Comparison of ENCODE assay signal across 2 cellular contexts in the genomic region with DNA sequence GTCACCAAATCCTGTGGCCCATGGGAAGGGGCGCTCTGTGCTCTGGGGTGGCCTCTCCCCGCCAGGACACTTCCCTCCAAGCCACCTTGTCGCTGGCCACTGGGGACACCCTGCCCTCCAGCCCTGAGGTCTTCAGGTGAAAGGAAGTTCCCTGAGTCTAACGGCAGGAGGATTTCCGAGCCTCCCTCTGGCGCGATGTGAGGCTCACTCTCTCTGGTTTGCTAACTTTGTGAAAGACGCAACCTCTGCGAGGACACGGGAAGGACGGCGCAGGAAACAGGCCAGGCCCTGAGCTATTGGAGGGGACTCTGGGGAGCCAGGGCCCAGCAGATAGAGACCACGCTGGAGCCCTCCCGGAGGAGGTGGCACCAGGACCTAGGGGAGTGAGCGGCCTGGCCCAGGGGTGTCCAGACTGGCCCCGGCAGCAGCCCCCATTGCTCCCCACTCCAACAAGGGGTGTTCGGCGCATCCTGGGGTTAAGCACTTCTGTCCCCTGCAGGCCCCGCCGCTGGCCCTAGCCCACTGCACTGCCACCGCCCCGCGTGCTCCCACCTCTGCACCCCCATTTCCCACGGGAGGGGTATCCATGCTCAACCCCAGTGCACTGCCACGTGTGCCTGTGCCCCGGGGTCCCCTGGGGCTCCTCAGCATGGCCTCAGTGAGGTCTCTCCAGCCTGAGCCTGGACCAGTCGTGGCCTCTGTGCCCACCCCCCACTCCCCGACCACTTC.
TF ChIP-seq lines count a peak whose summit lies in the region.

No MANE protein-coding gene starts in this region.

TF ChIP-seq in GM23338, 12 proteins besides CTCF, POLR2A, EP300 and RAD21 (continues in another document):
- TF ChIP-seq, protein P1, sequence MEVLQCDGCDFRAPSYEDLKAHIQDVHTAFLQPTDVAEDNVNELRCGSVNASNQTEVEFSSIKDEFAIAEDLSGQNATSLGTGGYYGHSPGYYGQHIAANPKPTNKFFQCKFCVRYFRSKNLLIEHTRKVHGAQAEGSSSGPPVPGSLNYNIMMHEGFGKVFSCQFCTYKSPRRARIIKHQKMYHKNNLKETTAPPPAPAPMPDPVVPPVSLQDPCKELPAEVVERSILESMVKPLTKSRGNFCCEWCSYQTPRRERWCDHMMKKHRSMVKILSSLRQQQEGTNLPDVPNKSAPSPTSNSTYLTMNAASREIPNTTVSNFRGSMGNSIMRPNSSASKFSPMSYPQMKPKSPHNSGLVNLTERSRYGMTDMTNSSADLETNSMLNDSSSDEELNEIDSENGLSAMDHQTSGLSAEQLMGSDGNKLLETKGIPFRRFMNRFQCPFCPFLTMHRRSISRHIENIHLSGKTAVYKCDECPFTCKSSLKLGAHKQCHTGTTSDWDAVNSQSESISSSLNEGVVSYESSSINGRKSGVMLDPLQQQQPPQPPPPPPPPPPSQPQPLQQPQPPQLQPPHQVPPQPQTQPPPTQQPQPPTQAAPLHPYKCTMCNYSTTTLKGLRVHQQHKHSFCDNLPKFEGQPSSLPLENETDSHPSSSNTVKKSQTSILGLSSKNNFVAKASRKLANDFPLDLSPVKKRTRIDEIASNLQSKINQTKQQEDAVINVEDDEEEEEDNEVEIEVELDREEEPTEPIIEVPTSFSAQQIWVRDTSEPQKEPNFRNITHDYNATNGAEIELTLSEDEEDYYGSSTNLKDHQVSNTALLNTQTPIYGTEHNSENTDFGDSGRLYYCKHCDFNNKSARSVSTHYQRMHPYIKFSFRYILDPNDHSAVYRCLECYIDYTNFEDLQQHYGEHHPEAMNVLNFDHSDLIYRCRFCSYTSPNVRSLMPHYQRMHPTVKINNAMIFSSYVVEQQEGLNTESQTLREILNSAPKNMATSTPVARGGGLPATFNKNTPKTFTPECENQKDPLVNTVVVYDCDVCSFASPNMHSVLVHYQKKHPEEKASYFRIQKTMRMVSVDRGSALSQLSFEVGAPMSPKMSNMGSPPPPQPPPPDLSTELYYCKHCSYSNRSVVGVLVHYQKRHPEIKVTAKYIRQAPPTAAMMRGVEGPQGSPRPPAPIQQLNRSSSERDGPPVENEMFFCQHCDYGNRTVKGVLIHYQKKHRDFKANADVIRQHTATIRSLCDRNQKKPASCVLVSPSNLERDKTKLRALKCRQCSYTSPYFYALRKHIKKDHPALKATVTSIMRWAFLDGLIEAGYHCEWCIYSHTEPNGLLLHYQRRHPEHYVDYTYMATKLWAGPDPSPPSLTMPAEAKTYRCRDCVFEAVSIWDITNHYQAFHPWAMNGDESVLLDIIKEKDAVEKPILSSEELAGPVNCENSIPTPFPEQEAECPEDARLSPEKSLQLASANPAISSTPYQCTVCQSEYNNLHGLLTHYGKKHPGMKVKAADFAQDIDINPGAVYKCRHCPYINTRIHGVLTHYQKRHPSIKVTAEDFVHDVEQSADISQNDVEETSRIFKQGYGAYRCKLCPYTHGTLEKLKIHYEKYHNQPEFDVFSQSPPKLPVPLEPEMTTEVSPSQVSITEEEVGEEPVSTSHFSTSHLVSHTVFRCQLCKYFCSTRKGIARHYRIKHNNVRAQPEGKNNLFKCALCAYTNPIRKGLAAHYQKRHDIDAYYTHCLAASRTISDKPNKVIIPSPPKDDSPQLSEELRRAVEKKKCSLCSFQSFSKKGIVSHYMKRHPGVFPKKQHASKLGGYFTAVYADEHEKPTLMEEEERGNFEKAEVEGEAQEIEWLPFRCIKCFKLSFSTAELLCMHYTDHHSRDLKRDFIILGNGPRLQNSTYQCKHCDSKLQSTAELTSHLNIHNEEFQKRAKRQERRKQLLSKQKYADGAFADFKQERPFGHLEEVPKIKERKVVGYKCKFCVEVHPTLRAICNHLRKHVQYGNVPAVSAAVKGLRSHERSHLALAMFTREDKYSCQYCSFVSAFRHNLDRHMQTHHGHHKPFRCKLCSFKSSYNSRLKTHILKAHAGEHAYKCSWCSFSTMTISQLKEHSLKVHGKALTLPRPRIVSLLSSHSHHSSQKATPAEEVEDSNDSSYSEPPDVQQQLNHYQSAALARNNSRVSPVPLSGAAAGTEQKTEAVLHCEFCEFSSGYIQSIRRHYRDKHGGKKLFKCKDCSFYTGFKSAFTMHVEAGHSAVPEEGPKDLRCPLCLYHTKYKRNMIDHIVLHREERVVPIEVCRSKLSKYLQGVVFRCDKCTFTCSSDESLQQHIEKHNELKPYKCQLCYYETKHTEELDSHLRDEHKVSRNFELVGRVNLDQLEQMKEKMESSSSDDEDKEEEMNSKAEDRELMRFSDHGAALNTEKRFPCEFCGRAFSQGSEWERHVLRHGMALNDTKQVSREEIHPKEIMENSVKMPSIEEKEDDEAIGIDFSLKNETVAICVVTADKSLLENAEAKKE (CRISPR knock-in tag; IDR thresholded peaks at IDR 0.05) = no peak
- no peak for TF ChIP-seq CREB1 (CRISPR knock-in tag; IDR thresholded peaks at IDR 0.05; ENCODE audit: low read depth)
- TF ChIP-seq EZH2phosphoT487 (IDR thresholded peaks at IDR 0.05; ENCODE audit: unreplicated experiment) = no peak
- TF ChIP-seq, protein P2, sequence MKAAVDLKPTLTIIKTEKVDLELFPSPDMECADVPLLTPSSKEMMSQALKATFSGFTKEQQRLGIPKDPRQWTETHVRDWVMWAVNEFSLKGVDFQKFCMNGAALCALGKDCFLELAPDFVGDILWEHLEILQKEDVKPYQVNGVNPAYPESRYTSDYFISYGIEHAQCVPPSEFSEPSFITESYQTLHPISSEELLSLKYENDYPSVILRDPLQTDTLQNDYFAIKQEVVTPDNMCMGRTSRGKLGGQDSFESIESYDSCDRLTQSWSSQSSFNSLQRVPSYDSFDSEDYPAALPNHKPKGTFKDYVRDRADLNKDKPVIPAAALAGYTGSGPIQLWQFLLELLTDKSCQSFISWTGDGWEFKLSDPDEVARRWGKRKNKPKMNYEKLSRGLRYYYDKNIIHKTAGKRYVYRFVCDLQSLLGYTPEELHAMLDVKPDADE (IDR thresholded peaks at IDR 0.05) = no peak
- no peak for TF ChIP-seq STAT1 (IDR thresholded peaks at IDR 0.05; ENCODE audit: unreplicated experiment)
- TF ChIP-seq ZNF331 (CRISPR knock-in tag; IDR thresholded peaks at IDR 0.05; ENCODE audit: low read depth) = no peak
- TF ChIP-seq EZH2 (IDR thresholded peaks at IDR 0.05; ENCODE audit: low read depth, unreplicated experiment) = no peak
- TF ChIP-seq POLR2AphosphoS5 (IDR thresholded peaks at IDR 0.05; ENCODE audit: low read depth) = no peak
- TF ChIP-seq NANOG (IDR thresholded peaks at IDR 0.05; ENCODE audit: borderline replicate concordance) = no peak
- TF ChIP-seq ZNF114 (CRISPR knock-in tag; IDR thresholded peaks at IDR 0.05) = no peak

TF ChIP-seq in HEK293T, 16 proteins besides CTCF, POLR2A, EP300 and RAD21 (continued from another document):
- TF ChIP-seq ELF4 (IDR thresholded peaks at IDR 0.05) = no peak
- TF ChIP-seq NFRKB (IDR thresholded peaks at IDR 0.05) = no peak
- no peak for TF ChIP-seq FOXK2 (IDR thresholded peaks at IDR 0.05)
- no peak for TF ChIP-seq TARDBP (IDR thresholded peaks at IDR 0.05)
- TF ChIP-seq SP1 (IDR thresholded peaks at IDR 0.05) = no peak
